Comparison of ENCODE assay signal across 1 cellular context in the genomic region with DNA sequence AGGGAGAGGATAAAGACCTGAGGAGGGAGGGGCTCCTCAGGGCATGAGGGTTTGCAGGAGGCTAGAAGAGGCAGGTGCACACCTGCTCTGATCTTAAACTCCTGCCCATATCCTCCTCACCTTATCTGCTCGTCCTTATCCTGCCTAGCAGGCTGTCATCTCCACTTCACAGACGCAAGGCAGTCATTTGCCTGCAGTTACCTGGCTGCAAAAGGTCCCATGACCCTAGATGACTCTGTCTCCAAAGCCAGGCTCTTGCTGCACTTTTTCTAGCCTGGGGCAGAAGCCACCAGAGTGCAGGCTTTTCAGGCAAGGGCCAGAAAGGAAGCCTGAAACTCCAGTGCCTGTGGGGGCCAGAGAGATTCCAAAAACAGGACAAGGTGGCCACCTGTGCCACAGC.
A peak's percentile ranks its signal among the peaks of the same experiment; 100 is the strongest.
TF ChIP-seq lines count a peak whose summit lies in the region.

No MANE protein-coding gene starts in this region.

TF ChIP-seq in K562, 482 proteins besides CTCF, POLR2A, EP300 and RAD21:
- no peak for TF ChIP-seq SRSF3 (IDR thresholded peaks at IDR 0.05; ENCODE audit: insufficient read depth, low read length)
- 0 out of 2 replicates have a peak, but pooled peaks have one; percentile 22 for TF ChIP-seq CBFA2T3 (IDR thresholded peaks at IDR 0.05)
TF ChIP-seq in K562: peak in this region for 1.
